Comparison of ENCODE assay signal across 1 cellular context in the genomic region with DNA sequence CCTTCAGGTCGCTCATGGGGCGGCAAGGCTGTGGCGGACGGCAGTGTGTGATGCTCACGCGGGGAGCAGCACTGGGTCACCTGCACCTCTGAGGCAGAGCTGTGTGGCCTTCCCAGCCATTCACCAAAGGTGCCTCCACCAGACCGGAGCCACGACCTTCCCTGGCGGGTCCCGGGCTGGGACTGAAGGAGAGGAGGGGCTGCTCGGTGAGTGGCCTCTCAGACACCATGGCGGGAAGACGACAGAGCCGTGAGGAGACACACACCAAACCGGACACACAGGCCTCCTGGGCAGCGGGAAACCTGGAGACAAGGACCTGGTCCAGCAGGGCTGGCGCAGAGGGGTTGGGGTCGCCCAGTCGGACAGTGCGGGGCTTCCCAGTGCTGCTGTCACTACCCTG.
TF ChIP-seq lines count a peak whose summit lies in the region.

No MANE protein-coding gene starts in this region.

TF ChIP-seq in HepG2, 621 proteins besides CTCF, POLR2A, EP300 and RAD21:
- TF ChIP-seq, protein P1, sequence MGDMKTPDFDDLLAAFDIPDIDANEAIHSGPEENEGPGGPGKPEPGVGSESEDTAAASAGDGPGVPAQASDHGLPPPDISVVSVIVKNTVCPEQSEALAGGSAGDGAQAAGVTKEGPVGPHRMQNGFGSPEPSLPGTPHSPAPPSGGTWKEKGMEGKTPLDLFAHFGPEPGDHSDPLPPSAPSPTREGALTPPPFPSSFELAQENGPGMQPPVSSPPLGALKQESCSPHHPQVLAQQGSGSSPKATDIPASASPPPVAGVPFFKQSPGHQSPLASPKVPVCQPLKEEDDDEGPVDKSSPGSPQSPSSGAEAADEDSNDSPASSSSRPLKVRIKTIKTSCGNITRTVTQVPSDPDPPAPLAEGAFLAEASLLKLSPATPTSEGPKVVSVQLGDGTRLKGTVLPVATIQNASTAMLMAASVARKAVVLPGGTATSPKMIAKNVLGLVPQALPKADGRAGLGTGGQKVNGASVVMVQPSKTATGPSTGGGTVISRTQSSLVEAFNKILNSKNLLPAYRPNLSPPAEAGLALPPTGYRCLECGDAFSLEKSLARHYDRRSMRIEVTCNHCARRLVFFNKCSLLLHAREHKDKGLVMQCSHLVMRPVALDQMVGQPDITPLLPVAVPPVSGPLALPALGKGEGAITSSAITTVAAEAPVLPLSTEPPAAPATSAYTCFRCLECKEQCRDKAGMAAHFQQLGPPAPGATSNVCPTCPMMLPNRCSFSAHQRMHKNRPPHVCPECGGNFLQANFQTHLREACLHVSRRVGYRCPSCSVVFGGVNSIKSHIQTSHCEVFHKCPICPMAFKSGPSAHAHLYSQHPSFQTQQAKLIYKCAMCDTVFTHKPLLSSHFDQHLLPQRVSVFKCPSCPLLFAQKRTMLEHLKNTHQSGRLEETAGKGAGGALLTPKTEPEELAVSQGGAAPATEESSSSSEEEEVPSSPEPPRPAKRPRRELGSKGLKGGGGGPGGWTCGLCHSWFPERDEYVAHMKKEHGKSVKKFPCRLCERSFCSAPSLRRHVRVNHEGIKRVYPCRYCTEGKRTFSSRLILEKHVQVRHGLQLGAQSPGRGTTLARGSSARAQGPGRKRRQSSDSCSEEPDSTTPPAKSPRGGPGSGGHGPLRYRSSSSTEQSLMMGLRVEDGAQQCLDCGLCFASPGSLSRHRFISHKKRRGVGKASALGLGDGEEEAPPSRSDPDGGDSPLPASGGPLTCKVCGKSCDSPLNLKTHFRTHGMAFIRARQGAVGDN (CRISPR knock-in tag; IDR thresholded peaks at IDR 0.05) = 0 out of 2 replicates have a peak, but pooled peaks have one; percentile 13
- TF ChIP-seq, protein P2, sequence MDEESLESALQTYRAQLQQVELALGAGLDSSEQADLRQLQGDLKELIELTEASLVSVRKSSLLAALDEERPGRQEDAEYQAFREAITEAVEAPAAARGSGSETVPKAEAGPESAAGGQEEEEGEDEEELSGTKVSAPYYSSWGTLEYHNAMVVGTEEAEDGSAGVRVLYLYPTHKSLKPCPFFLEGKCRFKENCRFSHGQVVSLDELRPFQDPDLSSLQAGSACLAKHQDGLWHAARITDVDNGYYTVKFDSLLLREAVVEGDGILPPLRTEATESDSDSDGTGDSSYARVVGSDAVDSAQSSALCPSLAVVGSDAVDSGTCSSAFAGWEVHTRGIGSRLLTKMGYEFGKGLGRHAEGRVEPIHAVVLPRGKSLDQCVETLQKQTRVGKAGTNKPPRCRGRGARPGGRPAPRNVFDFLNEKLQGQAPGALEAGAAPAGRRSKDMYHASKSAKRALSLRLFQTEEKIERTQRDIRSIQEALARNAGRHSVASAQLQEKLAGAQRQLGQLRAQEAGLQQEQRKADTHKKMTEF (CRISPR knock-in tag; IDR thresholded peaks at IDR 0.05) = no peak
